In the genomic region with DNA sequence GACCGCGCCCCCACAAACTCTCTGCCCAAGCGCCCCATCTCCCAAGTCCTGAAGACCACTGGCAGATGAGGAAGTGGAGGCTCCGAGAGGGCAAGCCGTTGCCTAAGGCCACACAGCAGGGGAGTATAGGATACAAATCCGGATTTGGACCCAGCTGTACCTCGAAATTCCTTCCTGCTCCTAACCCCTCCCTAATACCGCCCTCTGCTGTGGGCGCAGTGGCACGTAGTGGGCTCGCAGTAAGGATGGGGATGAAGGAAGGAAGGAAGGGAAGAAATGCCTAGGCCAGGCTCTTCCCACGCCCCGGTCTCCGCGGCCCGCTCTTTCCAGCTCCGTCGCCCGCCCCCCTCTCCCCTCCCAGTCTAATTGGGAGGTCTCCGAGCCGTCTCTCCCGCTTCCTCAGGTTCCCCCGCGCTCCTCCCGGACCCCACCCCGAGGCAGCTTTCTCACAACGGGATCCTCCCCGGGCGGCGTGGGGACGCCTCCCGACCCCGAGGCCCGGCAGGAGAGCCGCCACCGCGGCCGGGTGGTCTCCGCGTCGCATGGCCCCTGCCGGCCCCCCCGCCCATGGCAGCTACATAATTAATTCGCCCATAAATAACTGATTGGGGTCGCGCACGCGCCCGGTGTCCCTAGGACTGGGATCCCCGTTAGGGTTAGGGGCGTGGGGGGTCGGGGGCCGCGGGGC, we compare ENCODE assay signal across 8 cellular contexts.
DNase-seq lines count a peak whose midpoint lies in the region; ATAC-seq and TF ChIP-seq lines count a peak whose summit lies in the region.

No MANE protein-coding gene starts in this region.

- no peaks in the 10 kb centered on the region for H3K9me3 ChIP-seq in adrenal gland (replicated peaks in 1 of 3)

- ATAC-seq in stimulated activated effector memory CD8-positive, alpha-beta T cell treated with anti-CD3 and anti-CD28 coated beads, Interleukin-12 subunit alpha, Interleukin-12 subunit beta, amount 100 ng/mL, for 72 hours, result no peak

- 6 to 15% (median 9%) methylated on average over 8 to 54 of the region's 54 CpGs for WGBS in adrenal gland, 4 donors

- H3K4me3 Mint-ChIP-seq in stimulated activated effector memory CD8-positive, alpha-beta T cell treated with anti-CD3 and anti-CD28 coated beads, Interleukin-12 subunit alpha, Interleukin-12 subunit beta, amount 100 ng/mL, for 72 hours, result peak overlapping the region; percentile 51

- peak overlapping the region in 2 of 4 donors; percentile 57 to 65 for H3K4me3 ChIP-seq in adrenal gland

- intact Hi-C loops in adrenal gland (cut with DNase I), result loop anchor here in 1 of 2 donors (10.0 kb wide), 2 partner anchors 157 to 337 kb away; no protein-coding TSS in a partner anchor

- peak in 1 of 6 experiments; percentile 11 for TF ChIP-seq CTCF in adrenal gland (IDR thresholded peaks at IDR 0.05)

- H3K27me3 ChIP-seq in adrenal gland, result no peaks in the 10 kb centered on the region

- peak overlapping the region; percentile 96 to 100 (median 99) for H3K27ac ChIP-seq in adrenal gland

- H3K4me1 Mint-ChIP-seq in stimulated activated effector memory CD8-positive, alpha-beta T cell treated with anti-CD3 and anti-CD28 coated beads, Interleukin-12 subunit alpha, Interleukin-12 subunit beta, amount 100 ng/mL, for 72 hours, result peaks cover 43% of the 10 kb centered on the region

- H3K36me3 Mint-ChIP-seq in stimulated activated effector memory CD8-positive, alpha-beta T cell treated with anti-CD3 and anti-CD28 coated beads, Interleukin-12 subunit alpha, Interleukin-12 subunit beta, amount 100 ng/mL, for 72 hours, result peaks cover under 1% of the 10 kb centered on the region

- no peaks in the 10 kb centered on the region for H3K9me3 Mint-ChIP-seq in stimulated activated effector memory CD8-positive, alpha-beta T cell treated with anti-CD3 and anti-CD28 coated beads, Interleukin-12 subunit alpha, Interleukin-12 subunit beta, amount 100 ng/mL, for 72 hours

- no peaks in the 10 kb centered on the region for H3K36me3 ChIP-seq in adrenal gland (replicated peaks in 1 of 2)

- peaks cover 64 to 92% of the 10 kb centered on the region in 2 donors for H3K4me1 ChIP-seq in adrenal gland (replicated peaks in 1 of 2)

- TF ChIP-seq POLR2A in adrenal gland (IDR thresholded peaks at IDR 0.05), result no peak

- DNase-seq in NCI-H2227 (lab: John Stamatoyannopoulos, UW; ENCODE audit: unreplicated experiment), result peak; percentile 42
- DNase-seq in NCI-H2227 treated with DMSO at 0.1 percent for 48 hours (lab: John Stamatoyannopoulos, UW), result no peak
- peak in 3 of 7 donors; percentile 53 to 64 (median 63) for DNase-seq in adrenal gland
- DNase-seq in islet precursor cell, result peak; percentile 85
- no peak for DNase-seq in stimulated activated effector memory CD8-positive, alpha-beta T cell treated with anti-CD3 and anti-CD28 coated beads, Interleukin-12 subunit alpha, Interleukin-12 subunit beta, amount 100 ng/mL, for 72 hours (ENCODE audit: low spot score in 2 of 2)
- no peak for DNase-seq in GF-D8 (lab: John Stamatoyannopoulos, UW)
- DNase-seq in D341Med (ENCODE audit: low spot score), result no peak
- no peak for DNase-seq in NAMALWA (ENCODE audit: low spot score)

- peak overlapping the region; percentile 73 for H3K27ac Mint-ChIP-seq in stimulated activated effector memory CD8-positive, alpha-beta T cell treated with anti-CD3 and anti-CD28 coated beads, Interleukin-12 subunit alpha, Interleukin-12 subunit beta, amount 100 ng/mL, for 72 hours

Comparison
In these comparisons a context has a peak if more than half of its experiments do, and no peak if none do; other contexts are left out.
1. DNase-seq: peak in NCI-H2227 (single experiment) and islet precursor cell (single experiment); none in NCI-H2227 treated with DMSO at 0.1 percent for 48 hours (single experiment), stimulated activated effector memory CD8-positive, alpha-beta T cell treated with anti-CD3 and anti-CD28 coated beads, Interleukin-12 subunit alpha, Interleukin-12 subunit beta, amount 100 ng/mL, for 72 hours (0 of 2), GF-D8 (single experiment), D341Med (single experiment) and NAMALWA (single experiment).